7 cellular contexts compared by ENCODE assay signal in the genomic region with DNA sequence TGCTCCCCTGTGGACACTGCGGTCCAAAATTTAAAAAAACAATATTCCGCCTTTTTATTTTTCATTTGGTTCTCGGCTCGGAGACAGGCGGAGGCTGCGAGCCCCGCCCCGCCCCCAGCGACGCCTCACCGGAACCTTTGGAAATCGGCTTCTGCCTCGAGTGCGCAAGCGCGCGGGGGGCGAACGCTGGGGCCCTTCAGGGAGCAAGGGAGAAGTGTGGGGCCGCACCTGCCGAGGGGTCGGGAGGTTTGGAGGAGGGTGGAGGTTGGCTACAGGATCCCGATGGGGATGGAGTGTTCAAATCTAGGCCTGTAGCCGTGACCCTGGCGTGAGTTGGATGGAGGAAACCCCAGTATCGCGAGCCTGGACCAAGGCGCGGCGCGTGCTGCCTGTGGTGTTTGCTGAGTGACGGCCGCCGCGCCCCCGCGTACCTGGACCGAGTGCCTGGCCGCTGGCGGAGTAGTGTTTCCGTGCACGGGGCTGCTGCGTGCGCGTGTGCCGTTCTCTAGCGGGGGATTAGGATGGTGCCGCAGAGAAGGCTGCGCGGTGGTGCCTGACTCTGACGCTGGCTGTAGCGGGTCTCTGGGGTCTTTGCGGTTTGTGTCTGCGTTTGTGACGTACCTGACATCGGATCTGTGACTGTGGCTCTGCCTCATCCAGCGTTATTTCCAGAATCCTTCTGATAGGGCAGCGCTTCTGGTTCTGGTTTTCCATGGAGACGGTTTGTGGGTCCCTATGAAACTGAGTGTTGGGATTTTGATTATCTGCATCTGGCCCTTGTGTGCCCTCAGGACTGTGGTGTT. TPM values are rescaled to one million over a fixed set of nuclear protein-coding genes. Genes with fewer than 3 reads are reported as not detected.
DNase-seq lines count a peak whose midpoint lies in the region; ATAC-seq and TF ChIP-seq lines count a peak whose summit lies in the region.

No MANE protein-coding gene starts in this region.

- 1% methylated on average over 20 of the region's 59 CpGs for WGBS in right lobe of liver (ENCODE audit: insufficient coverage, low coverage, low lambda C conversion rate, missing lambda C conversion rate)

- H3K36me3 ChIP-seq in right lobe of liver, result no peaks in the 10 kb centered on the region

- H3K27me3 ChIP-seq in right lobe of liver, result no peaks in the 10 kb centered on the region

- TF ChIP-seq POLR2A in right lobe of liver (IDR thresholded peaks at IDR 0.05), result no peak

- intact Hi-C loops in right lobe of liver (cut with DNase I), result no loop called here

- H3K4me3 ChIP-seq in right lobe of liver, result peak overlapping the region; percentile 67 to 82 (median 79)

- ATAC-seq in GM18511 (IDR thresholded peaks at IDR 0.05; ENCODE audit: unreplicated experiment) (peak; percentile 65), HG02981 (IDR thresholded peaks at IDR 0.05; ENCODE audit: unreplicated experiment) (peak; percentile 56), right lobe of liver (peak; percentile 84 to 88 (median 86))

- H3K9me3 ChIP-seq in right lobe of liver, result peaks cover 0 to 8% (median 0%) of the 10 kb centered on the region in 4 donors

- TF ChIP-seq CTCF in right lobe of liver (IDR thresholded peaks at IDR 0.05), result no peak

- peak; percentile 100 for DNase-seq in NCI-H2227 (lab: John Stamatoyannopoulos, UW; ENCODE audit: unreplicated experiment)
- DNase-seq in activated CD4-positive, alpha-beta T cell treated with anti-CD3 and anti-CD28 coated beads, Interleukin-2, amount 50 U/mL, for 24 hours (ENCODE audit: low read depth in 1 of 2, low spot score in 1 of 2), result peak; percentile 73 to 82
- DNase-seq in dermis blood vessel endothelial cell, result peak; percentile 82
- DNase-seq in right lobe of liver, result peak; percentile 86 to 90 (median 89)
- peak; percentile 87 for DNase-seq in stimulated activated CD4-positive, alpha-beta T cell treated with anti-CD3 and anti-CD28 coated beads, Interleukin-4, amount 100 ng/mL, for 24 hours

- peak overlapping the region; percentile 79 to 88 (median 83) for H3K27ac ChIP-seq in right lobe of liver

- H3K4me1 ChIP-seq in right lobe of liver, result peaks cover 0 to 18% (median 4%) of the 10 kb centered on the region in 4 donors

RNA-seq across cellular contexts. Expression of a gene that starts 0.6 kb away (rescaled TPM):
- total RNA-seq in dermis blood vessel endothelial cell, result 14.8 and 23.3 TPM in 2 replicates
- total RNA-seq in right lobe of liver, result 1 to 10 TPM; 2.9 to 5.0 (median 4.0) TPM

Comparison
In these comparisons a context has a peak if more than half of its experiments do, and no peak if none do; other contexts are left out.
1. Peak in every context shown above with its lines: DNase-seq, ATAC-seq, H3K4me3 ChIP-seq and H3K27ac ChIP-seq.